In the genomic region with DNA sequence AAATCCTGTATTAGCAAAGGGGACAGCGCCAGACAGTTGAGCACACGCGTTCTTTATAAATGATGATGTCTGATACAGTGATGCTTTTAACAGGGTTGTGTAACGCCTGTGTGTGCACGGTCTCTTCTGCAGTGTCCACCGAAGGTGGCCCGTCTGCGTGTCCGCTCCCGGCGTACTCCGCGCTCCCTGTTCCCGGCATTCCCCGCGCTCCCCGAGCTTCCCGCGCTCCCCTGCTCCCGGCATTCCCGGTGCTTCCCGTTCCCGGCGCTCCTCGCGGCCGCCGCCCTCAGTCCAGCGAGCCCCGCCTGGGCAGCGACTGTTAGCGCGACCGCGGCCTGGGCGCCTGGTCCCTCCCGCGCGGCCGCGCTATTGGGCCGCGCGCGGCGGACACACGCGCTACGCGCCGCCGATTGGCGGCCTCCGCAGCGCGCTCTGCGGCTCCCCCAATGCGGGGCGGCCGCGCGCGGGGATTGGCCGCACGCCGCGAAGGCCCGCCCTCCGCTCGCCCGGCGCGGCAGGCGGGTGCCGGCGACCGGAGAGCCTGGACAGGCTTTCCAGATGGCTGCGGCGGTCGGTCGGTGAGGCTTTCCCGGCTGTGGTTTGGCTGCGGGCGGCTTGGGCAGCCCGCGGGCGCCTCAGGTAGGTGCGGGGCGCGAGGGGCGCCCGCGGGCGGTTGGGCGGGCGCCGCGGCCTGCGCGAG, we compare ENCODE assay signal across 8 cellular contexts. TPM values are rescaled to one million over a fixed set of nuclear protein-coding genes. Genes with fewer than 3 reads are reported as not detected.
DNase-seq lines count a peak whose midpoint lies in the region; ATAC-seq, FAIRE-seq and TF ChIP-seq lines count a peak whose summit lies in the region.

DGCR8 (plus strand) TSS at position 497 of the 700 bp plus-strand sequence. CDS start 5,723 bp downstream, outside the sequence.

- CTCF ChIA-PET in A673 (lab: Charles Lee), result interaction anchor here (0.9 kb wide), 1 partner anchor 37 kb away, joined by 5 read pairs; the partner anchor contains the start of gene TRMT2A

- peak; percentile 77 for ATAC-seq in GM18867 (IDR thresholded peaks at IDR 0.05; ENCODE audit: unreplicated experiment)
- ATAC-seq in HG03108 (IDR thresholded peaks at IDR 0.05; ENCODE audit: unreplicated experiment), result peak; percentile 74

- H3K9me3 ChIP-seq in A673 (ENCODE audit: low read depth, low read length, poor library complexity, severe bottlenecking) (no peaks in the 10 kb centered on the region), WERI-Rb-1 (ENCODE audit: severe bottlenecking) (no peaks in the 10 kb centered on the region)

- no peak for TF ChIP-seq CTCF in A673 (conservative IDR thresholded peaks at IDR 0.05; ENCODE audit: low read depth, low read length)
- no peak for TF ChIP-seq CTCF in WERI-Rb-1 (IDR thresholded peaks at IDR 0.05; ENCODE audit: low read depth, low read length)
- TF ChIP-seq CTCF in bronchial epithelial cell (IDR thresholded peaks at IDR 0.05; ENCODE audit: insufficient read depth, low read length, severe bottlenecking), result no peak

- BruUV-seq in A673 (replicated peaks; lab: Mats Ljungman, UMichigan), result no TSS peak

- DNase-seq in A673 (ENCODE audit: low spot score), result peak; percentile 96
- DNase-seq in NCI-H2171 treated with DMSO at 0.1 percent for 48 hours (lab: John Stamatoyannopoulos, UW), result peak; percentile 95
- DNase-seq in WERI-Rb-1, result peak; percentile 96
- peak; percentile 84 for DNase-seq in bronchial epithelial cell (ENCODE audit: low read depth)
- DNase-seq in iPS-NIHi11 (ENCODE audit: low spot score), result peak; percentile 99

- peak within 1 kb of the TSS; percentile 89 for H3K27ac ChIP-seq in A673 (ENCODE audit: low read depth, low read length, poor library complexity, severe bottlenecking)
- peak within 1 kb of the TSS; percentile 96 for H3K27ac ChIP-seq in WERI-Rb-1
- H3K27ac ChIP-seq in skin epidermis, result peak within 1 kb of the TSS; percentile 41 to 96 (median 89)

- POLR2A ChIA-PET in A673 (lab: Charles Lee; ENCODE audit: low non-redundant PET), result no interaction called here

- H3K36me3 ChIP-seq in A673 (ENCODE audit: insufficient read depth, low read length, poor library complexity, severe bottlenecking) (peaks cover 7% of the 10 kb centered on the region), WERI-Rb-1 (peaks cover 40% of the 10 kb centered on the region), bronchial epithelial cell (ENCODE audit: control insufficient read depth, insufficient read depth, low read length) (no peaks in the 10 kb centered on the region)

- no peaks in the 10 kb centered on the region for H3K4me1 ChIP-seq in A673 (ENCODE audit: insufficient read depth, low read length, poor library complexity, severe bottlenecking)

- intact Hi-C loops in A673 (cut with micrococcal nuclease; ENCODE audit: unreplicated experiment), result loop anchor here (10.0 kb wide), 1 partner anchor 105 kb away; no protein-coding TSS in a partner anchor

- H3K4me3 ChIP-seq in A673 (ENCODE audit: low read depth, low read length, poor library complexity, severe bottlenecking) (peak within 1 kb of the TSS; percentile 77), WERI-Rb-1 (ENCODE audit: low read depth, low read length) (peak within 1 kb of the TSS; percentile 99), bronchial epithelial cell (ENCODE audit: low read depth, low read length) (peak within 1 kb of the TSS; percentile 50), skin epidermis (peak within 1 kb of the TSS; percentile 67 to 84 (median 78))

- H3K27me3 ChIP-seq in A673 (replicated peaks; ENCODE audit: insufficient read depth, low read depth, low read length, poor library complexity) (no peaks in the 10 kb centered on the region), WERI-Rb-1 (ENCODE audit: insufficient read depth, low read depth, severe bottlenecking) (no peaks in the 10 kb centered on the region), bronchial epithelial cell (ENCODE audit: control insufficient read depth, insufficient read depth, low read length) (no peaks in the 10 kb centered on the region)

- FAIRE-seq in bronchial epithelial cell (lab: Jason Lieb, UNC), result no peak

RNA-seq across cellular contexts. Expression of gene DGCR8, which starts in this region (rescaled TPM):
- 63.2 and 74.8 TPM in 2 replicates for total RNA-seq in A673 (2021)
- 30.5 and 39.8 TPM in 2 replicates for total RNA-seq in bronchial epithelial cell

Comparison
In these comparisons a context has a peak if more than half of its experiments do, and no peak if none do; other contexts are left out.
1. Peak in every context shown above with its lines: DNase-seq, ATAC-seq, H3K4me3 ChIP-seq and H3K27ac ChIP-seq.